In the genomic region with DNA sequence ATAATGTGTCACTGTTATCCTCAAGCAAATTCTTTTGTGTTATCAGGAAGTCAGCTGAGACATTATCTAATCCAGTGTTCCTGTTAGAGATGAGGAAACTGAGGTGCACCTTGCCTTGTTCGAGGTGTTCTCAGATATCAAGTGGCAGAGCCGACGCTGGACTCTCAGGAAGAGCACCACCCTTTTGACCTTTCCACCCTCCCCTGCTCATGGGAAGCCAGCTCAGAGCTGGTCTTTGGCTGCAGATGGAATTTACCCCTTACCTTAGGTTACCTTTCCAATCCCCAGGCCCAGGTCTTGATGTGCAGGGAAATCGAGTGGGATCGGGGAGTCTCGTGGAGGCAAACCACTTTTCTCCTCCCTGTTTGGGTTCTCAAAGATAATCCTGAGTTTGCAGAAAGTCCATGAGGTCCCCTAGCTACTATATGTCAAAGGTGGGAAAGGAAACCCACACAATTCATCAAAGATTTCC, we compare ENCODE assay signal across 25 cellular contexts.
"Had no signal": no experiment of that assay in that cellular context is flagged by ENCODE, and none has a peak within 500 bp of the region (broad histone marks: within the 10 kb centered on the region; RNA-seq: fewer than 3 reads in every experiment).

No MANE protein-coding gene starts in this region.

- H3K27me3 ChIP-seq: brain microvascular endothelial cell, dorsolateral prefrontal cortex, gastrocnemius medialis, testis, transverse colon had no signal

- H3K36me3 Mint-ChIP-seq: activated naive CD8-positive, alpha-beta T cell treated with anti-CD3 and anti-CD28 coated beads, Interleukin-2, amount 10 ng/mL, durations not matched to agents 7 days and 5 days; immature natural killer cell; natural killer cell had no signal

- H3K9me3 Mint-ChIP-seq: activated naive CD4-positive, alpha-beta T cell treated with anti-CD3 and anti-CD28 coated beads for 36 hours; activated naive CD8-positive, alpha-beta T cell treated with anti-CD3 and anti-CD28 coated beads, Interleukin-2, amount 10 ng/mL, durations not matched to agents 7 days and 5 days; activated T-helper 1 cell treated with anti-CD3 and anti-CD28 coated beads, Interleukin-12 subunit alpha, Interleukin-12 subunit beta, Interleukin-2, Interleukin-4 antibody, amounts not matched to agents 30 ng/mL and 10 ng/mL and 1 ng/mL, durations not matched to agents 14 hours and 24 hours and 36 hours; natural killer cell had no signal

- H3K9me3 ChIP-seq: gastrocnemius medialis, testis, transverse colon had no signal

- H3K27ac ChIP-seq: brain microvascular endothelial cell, coronary artery, dorsolateral prefrontal cortex, gastrocnemius medialis, testis, transverse colon had no signal

- H3K4me3 ChIP-seq: coronary artery, dorsolateral prefrontal cortex, gastrocnemius medialis, lung, testis, transverse colon had no signal

- ATAC-seq: activated CD4-positive, alpha-beta T cell treated with anti-CD3 and anti-CD28 coated beads for 36 hours; gastrocnemius medialis; left colon; natural killer cell; right cardiac atrium; stimulated activated naive CD8-positive, alpha-beta T cell treated with anti-CD3 and anti-CD28 coated beads, Interleukin-15, Interleukin-2, amounts not matched to agents 100 U/mL and 50 U/mL, for 24 hours had no signal

- H3K4me3 Mint-ChIP-seq: activated CD4-positive, alpha-beta T cell treated with anti-CD3 and anti-CD28 coated beads for 36 hours; activated naive CD4-positive, alpha-beta T cell treated with anti-CD3 and anti-CD28 coated beads for 36 hours; activated naive CD8-positive, alpha-beta T cell treated with anti-CD3 and anti-CD28 coated beads, Interleukin-2, amount 10 ng/mL, durations not matched to agents 7 days and 5 days; activated T-helper 1 cell treated with anti-CD3 and anti-CD28 coated beads, Interleukin-12 subunit alpha, Interleukin-12 subunit beta, Interleukin-2, Interleukin-4 antibody, amounts not matched to agents 30 ng/mL and 10 ng/mL and 1 ng/mL, durations not matched to agents 14 hours and 24 hours and 36 hours; immature natural killer cell; natural killer cell had no signal

- H3K27ac Mint-ChIP-seq: activated CD4-positive, alpha-beta T cell treated with anti-CD3 and anti-CD28 coated beads for 36 hours; activated naive CD4-positive, alpha-beta T cell treated with anti-CD3 and anti-CD28 coated beads for 36 hours; activated naive CD8-positive, alpha-beta T cell treated with anti-CD3 and anti-CD28 coated beads, Interleukin-2, amount 10 ng/mL, durations not matched to agents 7 days and 5 days; activated T-helper 1 cell treated with anti-CD3 and anti-CD28 coated beads, Interleukin-12 subunit alpha, Interleukin-12 subunit beta, Interleukin-2, Interleukin-4 antibody, amounts not matched to agents 30 ng/mL and 10 ng/mL and 1 ng/mL, durations not matched to agents 14 hours and 24 hours and 36 hours; immature natural killer cell; natural killer cell had no signal

- H3K27me3 Mint-ChIP-seq: activated CD4-positive, alpha-beta T cell treated with anti-CD3 and anti-CD28 coated beads for 36 hours; activated naive CD8-positive, alpha-beta T cell treated with anti-CD3 and anti-CD28 coated beads, Interleukin-2, amount 10 ng/mL, durations not matched to agents 7 days and 5 days had no signal

- H3K36me3 ChIP-seq: brain microvascular endothelial cell, gastrocnemius medialis, transverse colon had no signal

- DNase-seq: activated CD4-positive, alpha-beta T cell treated with anti-CD3 and anti-CD28 coated beads for 36 hours; activated CD4-positive, CD25-positive, alpha-beta regulatory T cell; activated CD8-positive, alpha-beta memory T cell treated with anti-CD3 and anti-CD28 coated beads for 24 hours; activated effector memory CD4-positive, alpha-beta T cell treated with anti-CD3 and anti-CD28 coated beads, Interleukin-2, amount 50 U/mL, for 16 hours; activated naive CD4-positive, alpha-beta T cell treated with anti-CD3 and anti-CD28 coated beads for 36 hours; activated naive CD8-positive, alpha-beta T cell treated with anti-CD3 and anti-CD28 coated beads, Interleukin-2, amount 10 ng/mL, durations not matched to agents 7 days and 5 days; brain microvascular endothelial cell; dorsolateral prefrontal cortex; effector memory CD4-positive, alpha-beta T cell; gastrocnemius medialis; hypothalamus; immature natural killer cell; kidney; left colon; mesendoderm; natural killer cell; right cardiac atrium; stimulated activated CD4-positive, alpha-beta T cell treated with anti-CD3 and anti-CD28 coated beads, Interleukin-2, amount 100 ng/mL, for 48 hours; stimulated activated naive CD8-positive, alpha-beta T cell treated with anti-CD3 and anti-CD28 coated beads, Interleukin-15, Interleukin-2, amounts not matched to agents 100 U/mL and 50 U/mL, for 24 hours; T-helper 2 cell; testis; transverse colon had no signal
